In the genomic region with DNA sequence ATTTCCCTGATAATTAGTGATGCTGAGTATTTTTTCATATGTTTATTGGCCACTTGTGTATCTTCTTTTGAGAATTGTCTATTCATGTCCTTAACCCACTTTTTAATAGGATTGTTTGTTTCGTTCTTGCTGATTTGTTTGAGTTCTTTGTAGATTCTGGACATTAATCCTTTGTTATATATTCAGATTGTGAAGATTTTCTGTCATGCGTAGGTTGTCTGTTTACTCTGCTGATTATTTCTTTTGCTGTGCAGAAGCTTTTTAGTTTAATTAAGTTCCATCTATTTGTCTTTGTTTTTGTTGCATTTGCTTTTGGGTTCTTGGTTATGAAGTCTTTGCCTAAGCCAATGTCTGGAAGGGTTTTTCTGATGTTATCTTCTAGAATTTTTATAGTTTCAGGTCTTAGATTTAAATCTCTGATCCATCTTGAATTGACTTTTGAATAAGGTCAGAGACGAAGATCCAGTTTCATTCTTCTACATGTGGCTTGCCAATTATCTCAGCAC, we compare ENCODE assay signal across 5 cellular contexts.
A peak's percentile ranks its signal among the peaks of the same experiment; 100 is the strongest.
DNase-seq lines count a peak whose midpoint lies in the region; ATAC-seq and TF ChIP-seq lines count a peak whose summit lies in the region.
"Not testable (repeated sequence)": the region's sequence is repeated elsewhere in the genome, so short reads cannot be mapped to it uniquely, and the experiment has no call there.

No MANE protein-coding gene starts in this region.

- H2AFZ ChIP-seq in mammary epithelial cell (ENCODE audit: low read depth, low read length), result not testable (repeated sequence)

- not testable (repeated sequence) for ATAC-seq in activated T-cell treated with anti-CD3 and anti-CD28 coated beads, Interleukin-2, amount 50 U/mL, for 72 hours (replicated peaks in 1 of 2)

- not testable (repeated sequence) for H3K36me3 Mint-ChIP-seq in Caco-2 (ENCODE audit: insufficient read depth, unreplicated experiment); activated T-cell treated with anti-CD3 and anti-CD28 coated beads, Interleukin-2, amount 50 U/mL, for 72 hours (ENCODE audit: insufficient read depth in 2 of 2)

- in situ Hi-C loops in mammary epithelial cell (cut with MboI; ENCODE audit: low sequenced_read_pairs in 2 of 2), result not testable (repeated sequence)

- not testable (repeated sequence) for H3K36me3 ChIP-seq in Caco-2 (ENCODE audit: control insufficient read depth, insufficient read depth, low read length); mammary epithelial cell (ENCODE audit: insufficient read depth, low read length)

- H3K9ac ChIP-seq in mammary epithelial cell (ENCODE audit: insufficient read depth, low read length), result not testable (repeated sequence)

- dilution Hi-C loops in mammary epithelial cell (cut with HindIII; ENCODE audit: low sequenced_read_pairs), result not testable (repeated sequence)

- not testable (repeated sequence) for H3K4me1 ChIP-seq in Caco-2; mammary epithelial cell (ENCODE audit: insufficient read depth, low read length)

- not testable (repeated sequence) for H3K4me1 Mint-ChIP-seq in Caco-2 (ENCODE audit: low read depth, unreplicated experiment); activated T-cell treated with anti-CD3 and anti-CD28 coated beads, Interleukin-2, amount 50 U/mL, for 72 hours (ENCODE audit: low read depth)

- intact Hi-C loops in Caco-2 (cut with micrococcal nuclease; ENCODE audit: unreplicated experiment); mammary epithelial cell (cut with micrococcal nuclease): not testable (repeated sequence)

- H4K20me1 ChIP-seq in mammary epithelial cell (ENCODE audit: insufficient read depth, low read length), result not testable (repeated sequence)

- H3K27ac ChIP-seq in 22Rv1 (peak overlapping the region; percentile 45), VCaP (peak overlapping the region; percentile 36)
- H3K27ac ChIP-seq in mammary epithelial cell (ENCODE audit: insufficient read depth, low read depth, low read length), result not testable (repeated sequence)

- not testable (repeated sequence) for H3K4me3 Mint-ChIP-seq in Caco-2 (ENCODE audit: unreplicated experiment); activated T-cell treated with anti-CD3 and anti-CD28 coated beads, Interleukin-2, amount 50 U/mL, for 72 hours

- not testable (repeated sequence) for H3K4me3 ChIP-seq in Caco-2 (ENCODE audit: low read depth, low read length); mammary epithelial cell (replicated peaks in 1 of 3; ENCODE audit: insufficient read depth in 1 of 3, low read depth in 2 of 3, low read length in 3 of 3)

- H3K79me2 ChIP-seq in mammary epithelial cell (ENCODE audit: insufficient read depth, low read length), result not testable (repeated sequence)

- H3K27me3 ChIP-seq in Caco-2 (replicated peaks; ENCODE audit: control insufficient read depth, insufficient read depth, low read length); mammary epithelial cell (ENCODE audit: insufficient read depth, low read length): not testable (repeated sequence)

- DNase-seq in Caco-2; activated T-cell treated with anti-CD3 and anti-CD28 coated beads, Interleukin-2, amount 50 U/mL, for 72 hours; mammary epithelial cell: not testable (repeated sequence)

- CTCF ChIA-PET in Caco-2 (lab: Charles Lee); mammary epithelial cell (lab: Charles Lee; ENCODE audit: low non-redundant PET): not testable (repeated sequence)

- not testable (repeated sequence) for H3K9me3 ChIP-seq in Caco-2; mammary epithelial cell (replicated peaks; ENCODE audit: insufficient read depth, low read length)

- not testable (repeated sequence) for BruUV-seq in Caco-2 (replicated peaks; lab: Mats Ljungman, UMichigan)
- TSS peak; percentile 85 for BruUV-seq in mammary epithelial cell (replicated peaks; lab: Mats Ljungman, UMichigan)

- not testable (repeated sequence) for TF ChIP-seq CTCF in 22Rv1 (IDR thresholded peaks at IDR 0.05); Caco-2 (IDR thresholded peaks at IDR 0.05; ENCODE audit: insufficient read depth in 1 of 2, low read depth in 1 of 2, low read length in 1 of 2, severe bottlenecking in 1 of 2, unreplicated experiment in 1 of 2); VCaP (conservative IDR thresholded peaks at IDR 0.05); mammary epithelial cell (conservative IDR thresholded peaks at IDR 0.05 in 1 of 2, IDR thresholded peaks at IDR 0.05 in 1 of 2; ENCODE audit: extremely low read depth in 1 of 2, insufficient read depth in 1 of 2, low read depth in 1 of 2, low read length in 2 of 2)

- H3K27ac Mint-ChIP-seq in Caco-2 (ENCODE audit: unreplicated experiment), result peak overlapping the region; percentile 35
- H3K27ac Mint-ChIP-seq in activated T-cell treated with anti-CD3 and anti-CD28 coated beads, Interleukin-2, amount 50 U/mL, for 72 hours, result peak overlapping the region; percentile 30

- not testable (repeated sequence) for H3K4me2 ChIP-seq in mammary epithelial cell (ENCODE audit: insufficient read depth, low read depth, low read length)

- H3K27me3 Mint-ChIP-seq in Caco-2 (ENCODE audit: insufficient read depth, unreplicated experiment); activated T-cell treated with anti-CD3 and anti-CD28 coated beads, Interleukin-2, amount 50 U/mL, for 72 hours (ENCODE audit: low read depth): not testable (repeated sequence)

- POLR2A ChIA-PET in Caco-2 (lab: Charles Lee), result not testable (repeated sequence)

- H3K9me3 Mint-ChIP-seq in Caco-2 (ENCODE audit: unreplicated experiment), result peaks cover 11% of the 10 kb centered on the region
- H3K9me3 Mint-ChIP-seq in activated T-cell treated with anti-CD3 and anti-CD28 coated beads, Interleukin-2, amount 50 U/mL, for 72 hours, result not testable (repeated sequence)

- 91% methylated on average over 3 of the region's 3 CpGs for WGBS in mammary epithelial cell (ENCODE audit: low coverage, missing lambda C conversion rate)
